In genomic region chr3:174536319-174536718, GRCh38 we compare ENCODE assay signal across 24 cellular contexts.
"Had no signal": no experiment of that assay in that cellular context is flagged by ENCODE, and none has a peak within 500 bp of the region (broad histone marks: within the 10 kb centered on the region; RNA-seq: fewer than 3 reads in every experiment).

No MANE protein-coding gene starts in this region.

- H3K4me2 ChIP-seq: SK-N-SH had no signal

- H3K27ac ChIP-seq: ascending aorta, body of pancreas, coronary artery, VCaP had no signal

- H3K4me3 ChIP-seq: ascending aorta, body of pancreas, coronary artery had no signal

- H3K9ac ChIP-seq: SK-N-SH had no signal

- DNase-seq: activated CD4-positive, alpha-beta memory T cell treated with anti-CD3 and anti-CD28 coated beads for 36 hours; activated CD4-positive, alpha-beta T cell treated with anti-CD3 and anti-CD28 coated beads, Interleukin-2, amount 10 ng/mL, durations not matched to agents 7 days and 5 days; activated CD4-positive, CD25-positive, alpha-beta regulatory T cell; activated CD8-positive, alpha-beta memory T cell treated with anti-CD3 and anti-CD28 coated beads for 24 hours; activated effector memory CD4-positive, alpha-beta T cell treated with anti-CD3 and anti-CD28 coated beads, Interleukin-2, amount 50 U/mL, for 16 hours; activated naive CD4-positive, alpha-beta T cell treated with Interleukin-2 at 50 U/mL for 16 hours; activated naive CD8-positive, alpha-beta T cell treated with anti-CD3 and anti-CD28 coated beads, Interleukin-2, amount 50 U/mL, for 24 hours; activated T-cell treated with anti-CD3 and anti-CD28 coated beads, Interleukin-2, amount 50 U/mL, for 4 hours; amniotic stem cell; body of pancreas; central memory CD4-positive, alpha-beta T cell; Kasumi-1; NCI-H1694 treated with DMSO at 0.1 percent for 48 hours; NCI-H2029 treated with DMSO at 0.1 percent for 48 hours; NCI-H2171 treated with DMSO at 0.1 percent for 48 hours; NCI-H226; NCI-H526; SK-N-SH; T-helper 1 cell had no signal

- H3K4me3 Mint-ChIP-seq: activated CD4-positive, alpha-beta memory T cell treated with anti-CD3 and anti-CD28 coated beads for 36 hours; activated CD4-positive, alpha-beta T cell treated with anti-CD3 and anti-CD28 coated beads, Interleukin-2, amount 10 ng/mL, durations not matched to agents 7 days and 5 days; activated naive CD8-positive, alpha-beta T cell treated with anti-CD3 and anti-CD28 coated beads, Interleukin-2, amount 50 U/mL, for 24 hours; activated T-cell treated with anti-CD3 and anti-CD28 coated beads, Interleukin-2, amount 50 U/mL, for 4 hours had no signal

- H3K9me3 Mint-ChIP-seq: activated CD4-positive, alpha-beta T cell treated with anti-CD3 and anti-CD28 coated beads, Interleukin-2, amount 10 ng/mL, durations not matched to agents 7 days and 5 days; activated naive CD4-positive, alpha-beta T cell treated with anti-CD3 and anti-CD28 coated beads, Interleukin-2, amount 50 U/mL, for 72 hours; activated naive CD8-positive, alpha-beta T cell treated with anti-CD3 and anti-CD28 coated beads, Interleukin-2, amount 50 U/mL, for 24 hours; activated T-cell treated with anti-CD3 and anti-CD28 coated beads, Interleukin-2, amount 50 U/mL, for 4 hours had no signal

- H3K4me1 Mint-ChIP-seq: activated CD4-positive, alpha-beta T cell treated with anti-CD3 and anti-CD28 coated beads, Interleukin-2, amount 10 ng/mL, durations not matched to agents 7 days and 5 days; activated naive CD8-positive, alpha-beta T cell treated with anti-CD3 and anti-CD28 coated beads, Interleukin-2, amount 50 U/mL, for 24 hours had no signal

- H3K27me3 Mint-ChIP-seq: activated CD4-positive, alpha-beta memory T cell treated with anti-CD3 and anti-CD28 coated beads for 36 hours; activated CD4-positive, alpha-beta T cell treated with anti-CD3 and anti-CD28 coated beads, Interleukin-2, amount 10 ng/mL, durations not matched to agents 7 days and 5 days; activated naive CD8-positive, alpha-beta T cell treated with anti-CD3 and anti-CD28 coated beads, Interleukin-2, amount 50 U/mL, for 24 hours had no signal

- H3K36me3 Mint-ChIP-seq: activated CD4-positive, alpha-beta memory T cell treated with anti-CD3 and anti-CD28 coated beads for 36 hours; activated naive CD4-positive, alpha-beta T cell treated with anti-CD3 and anti-CD28 coated beads, Interleukin-2, amount 50 U/mL, for 72 hours had no signal

- H3K27ac Mint-ChIP-seq: activated CD4-positive, alpha-beta memory T cell treated with anti-CD3 and anti-CD28 coated beads for 36 hours; activated CD4-positive, alpha-beta T cell treated with anti-CD3 and anti-CD28 coated beads, Interleukin-2, amount 10 ng/mL, durations not matched to agents 7 days and 5 days; activated naive CD4-positive, alpha-beta T cell treated with anti-CD3 and anti-CD28 coated beads, Interleukin-2, amount 50 U/mL, for 72 hours; activated naive CD8-positive, alpha-beta T cell treated with anti-CD3 and anti-CD28 coated beads, Interleukin-2, amount 50 U/mL, for 24 hours had no signal

- H3K4me1 ChIP-seq: ascending aorta had no signal

- H3K36me3 ChIP-seq: ascending aorta had no signal

- ATAC-seq: activated naive CD4-positive, alpha-beta T cell treated with anti-CD3 and anti-CD28 coated beads, Interleukin-2, amount 50 U/mL, for 72 hours; activated naive CD8-positive, alpha-beta T cell treated with anti-CD3 and anti-CD28 coated beads, Interleukin-2, amount 50 U/mL, for 24 hours; activated T-cell treated with anti-CD3 and anti-CD28 coated beads, Interleukin-2, amount 50 U/mL, for 4 hours; body of pancreas; Right ventricle myocardium inferior had no signal

- H3K27me3 ChIP-seq: ascending aorta, body of pancreas had no signal

- H3K9me3 ChIP-seq: ascending aorta, body of pancreas, SK-N-SH had no signal
